Comparison of ENCODE assay signal across 9 cellular contexts in the genomic region with DNA sequence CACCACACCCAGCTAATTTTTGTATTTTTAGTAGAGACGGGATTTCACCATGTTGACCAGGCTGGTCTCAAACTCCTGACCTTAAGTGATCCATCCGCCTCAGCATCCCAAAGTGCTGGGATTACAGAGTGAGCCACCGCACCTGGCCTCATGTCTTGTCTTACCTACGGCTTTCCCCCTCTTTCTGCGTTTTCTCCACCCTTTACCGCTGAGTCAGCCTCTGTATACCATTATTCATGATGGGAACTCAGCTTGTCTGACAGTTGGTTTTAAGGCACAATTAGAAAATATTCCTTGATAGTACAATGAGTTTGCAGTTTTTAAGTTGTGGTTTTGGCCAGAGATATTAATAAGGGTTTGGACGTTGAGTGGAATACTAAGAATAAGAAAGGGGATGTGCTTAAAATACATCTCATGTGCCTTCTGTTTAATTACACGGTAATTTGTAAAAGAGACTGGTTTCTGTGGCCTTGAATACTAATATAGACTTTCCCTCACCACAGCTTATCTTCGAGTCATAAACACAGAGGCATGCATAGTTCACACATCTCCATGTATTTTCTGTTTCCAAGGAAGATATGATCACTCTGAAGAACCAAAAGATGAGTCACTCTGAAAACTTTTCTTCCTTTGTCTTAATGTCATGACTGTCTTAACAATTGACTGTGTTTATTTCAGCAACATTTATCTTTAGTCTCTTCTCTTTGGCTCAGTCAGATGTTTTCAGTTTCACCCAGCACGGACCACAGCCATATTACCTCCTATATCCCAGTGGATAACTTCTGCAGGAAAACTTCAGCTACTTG. TPM values are rescaled to one million over a fixed set of nuclear protein-coding genes. Genes with fewer than 3 reads are reported as not detected.
DNase-seq lines count a peak whose midpoint lies in the region; ATAC-seq and TF ChIP-seq lines count a peak whose summit lies in the region.
"Had no signal": no experiment of that assay in that cellular context is flagged by ENCODE, and none has a peak within 500 bp of the region (broad histone marks: within the 10 kb centered on the region; RNA-seq: fewer than 3 reads in every experiment).

No MANE protein-coding gene starts in this region.

- WGBS in sigmoid colon, 2 donors, result 65 to 86% methylated on average over 10 of the region's 10 CpGs

- H3K9me3 ChIP-seq in RWPE2 (ENCODE audit: severe bottlenecking) (no peaks in the 10 kb centered on the region), upper lobe of right lung (no peaks in the 10 kb centered on the region), sigmoid colon (no peaks in the 10 kb centered on the region), BE2C (no peaks in the 10 kb centered on the region)

- DNase-seq in activated CD8-positive, alpha-beta memory T cell treated with anti-CD3 and anti-CD28 coated beads for 24 hours, result peak; percentile 57
- no peak for DNase-seq in activated CD8-positive, alpha-beta memory T cell treated with anti-CD3 and anti-CD28 coated beads, Interleukin-2, amount 50 U/mL, for 4 hours
- DNase-seq in RWPE2 (ENCODE audit: low spot score), result peak; percentile 75
- peak; percentile 54 for DNase-seq in epithelial cell of proximal tubule (ENCODE audit: low read depth)
- DNase-seq in upper lobe of right lung, result no peak
- DNase-seq in sigmoid colon, result no peak
- no peak for DNase-seq in BE2C
- DNase-seq: Calu3 had no signal

- no peak overlapping the region for H3K4me3 ChIP-seq in RWPE2 (ENCODE audit: severe bottlenecking)
- no peak overlapping the region for H3K4me3 ChIP-seq in epithelial cell of proximal tubule (ENCODE audit: low read depth, low read length)
- no peak overlapping the region for H3K4me3 ChIP-seq in upper lobe of right lung
- H3K4me3 ChIP-seq in sigmoid colon, result no peak overlapping the region
- H3K4me3 ChIP-seq in BE2C (ENCODE audit: low read depth, low read length), result no peak overlapping the region

- peaks cover 5% of the 10 kb centered on the region for H3K36me3 Mint-ChIP-seq in stimulated activated memory B cell treated with anti-CD40 and anti-IgM and Interleukin-4, amounts not matched to agents 10 μg/mL and 1 μg/mL and 100 μg/mL, for 72 hours

- H3K4me1 ChIP-seq in RWPE2 (ENCODE audit: insufficient read depth, poor library complexity, severe bottlenecking), result peaks cover 29% of the 10 kb centered on the region
- H3K4me1 ChIP-seq in upper lobe of right lung, result peaks cover 25% of the 10 kb centered on the region
- peaks cover 0 to 10% (median 9%) of the 10 kb centered on the region in 4 donors for H3K4me1 ChIP-seq in sigmoid colon
- no peaks in the 10 kb centered on the region for H3K4me1 ChIP-seq in BE2C

- TF ChIP-seq POLR2A in sigmoid colon (IDR thresholded peaks at IDR 0.05), result no peak

- no peaks in the 10 kb centered on the region for H3K9me3 Mint-ChIP-seq in stimulated activated memory B cell treated with anti-CD40 and anti-IgM and Interleukin-4, amounts not matched to agents 10 μg/mL and 1 μg/mL and 100 μg/mL, for 72 hours

- no peak for TF ChIP-seq EP300 in sigmoid colon (IDR thresholded peaks at IDR 0.05)

- intact Hi-C loops in upper lobe of right lung (cut with DNase I), result no loop called here
- intact Hi-C loops in sigmoid colon (cut with DNase I), result no loop called here

- H3K36me3 ChIP-seq in RWPE2 (ENCODE audit: low read depth) (0 out of 2 replicates have a peak, but pooled peaks cover 6% of the 10 kb centered on the region), upper lobe of right lung (no peaks in the 10 kb centered on the region), sigmoid colon (no peaks in the 10 kb centered on the region), BE2C (no peaks in the 10 kb centered on the region)

- no peaks in the 10 kb centered on the region for H3K27me3 Mint-ChIP-seq in stimulated activated memory B cell treated with anti-CD40 and anti-IgM and Interleukin-4, amounts not matched to agents 10 μg/mL and 1 μg/mL and 100 μg/mL, for 72 hours

- peak; percentile 92 for ATAC-seq in RWPE2 (ENCODE audit: low read depth)
- ATAC-seq in stimulated activated memory B cell treated with anti-CD40 and anti-IgM and Interleukin-4, amounts not matched to agents 10 μg/mL and 1 μg/mL and 100 μg/mL, for 72 hours, result peak; percentile 72
- no peak for ATAC-seq in upper lobe of right lung

- H3K27me3 ChIP-seq in RWPE2 (ENCODE audit: insufficient read depth, poor library complexity, severe bottlenecking) (no peaks in the 10 kb centered on the region), upper lobe of right lung (no peaks in the 10 kb centered on the region), sigmoid colon (no peaks in the 10 kb centered on the region), BE2C (no peaks in the 10 kb centered on the region)

- H3K27ac Mint-ChIP-seq in stimulated activated memory B cell treated with anti-CD40 and anti-IgM and Interleukin-4, amounts not matched to agents 10 μg/mL and 1 μg/mL and 100 μg/mL, for 72 hours, result no peak overlapping the region

- peaks cover 21% of the 10 kb centered on the region for H3K4me1 Mint-ChIP-seq in stimulated activated memory B cell treated with anti-CD40 and anti-IgM and Interleukin-4, amounts not matched to agents 10 μg/mL and 1 μg/mL and 100 μg/mL, for 72 hours

- H3K4me3 Mint-ChIP-seq in stimulated activated memory B cell treated with anti-CD40 and anti-IgM and Interleukin-4, amounts not matched to agents 10 μg/mL and 1 μg/mL and 100 μg/mL, for 72 hours, result no peak overlapping the region

- peak overlapping the region; percentile 97 for H3K27ac ChIP-seq in RWPE2 (ENCODE audit: poor library complexity, severe bottlenecking)
- H3K27ac ChIP-seq in upper lobe of right lung, result no peak overlapping the region
- H3K27ac ChIP-seq in sigmoid colon, result peak overlapping the region in 2 of 4 donors; percentile 51 to 69

- TF ChIP-seq CTCF in RWPE2 (IDR thresholded peaks at IDR 0.05; ENCODE audit: poor library complexity, severe bottlenecking) (no peak), epithelial cell of proximal tubule (conservative IDR thresholded peaks at IDR 0.05; ENCODE audit: low read depth, low read length) (no peak), upper lobe of right lung (IDR thresholded peaks at IDR 0.05) (no peak), sigmoid colon (IDR thresholded peaks at IDR 0.05) (no peak), BE2C (IDR thresholded peaks at IDR 0.05; ENCODE audit: low read depth, low read length) (no peak)

RNA-seq across cellular contexts. Expression of a gene that starts 54.3 kb away (rescaled TPM):
- total RNA-seq in epithelial cell of proximal tubule (11.3 and 18.4 TPM in 2 replicates), upper lobe of right lung (25.4 TPM), sigmoid colon (10 to 100 TPM in 1 of 4 donors, 1 to 10 TPM in 3; 3.6 to 14.7 (median 7.8) TPM)
- polyA plus RNA-seq in sigmoid colon, result 10 to 100 TPM in 1 of 3 donors, 1 to 10 TPM in 2; 3.0 to 15.7 (median 5.3) TPM
- polyA plus RNA-seq in BE2C (2012; ENCODE audit: insufficient read depth, insufficient read length, low read depth), result 9.4 TPM

Comparison
In these comparisons a context has a peak if more than half of its experiments do, and no peak if none do; other contexts are left out.
1. DNase-seq: peak in activated CD8-positive, alpha-beta memory T cell treated with anti-CD3 and anti-CD28 coated beads for 24 hours (single experiment), RWPE2 (single experiment) and epithelial cell of proximal tubule (single experiment); none in activated CD8-positive, alpha-beta memory T cell treated with anti-CD3 and anti-CD28 coated beads, Interleukin-2, amount 50 U/mL, for 4 hours (single experiment), upper lobe of right lung (single experiment), sigmoid colon (single experiment) and BE2C (single experiment).